In the genomic region with DNA sequence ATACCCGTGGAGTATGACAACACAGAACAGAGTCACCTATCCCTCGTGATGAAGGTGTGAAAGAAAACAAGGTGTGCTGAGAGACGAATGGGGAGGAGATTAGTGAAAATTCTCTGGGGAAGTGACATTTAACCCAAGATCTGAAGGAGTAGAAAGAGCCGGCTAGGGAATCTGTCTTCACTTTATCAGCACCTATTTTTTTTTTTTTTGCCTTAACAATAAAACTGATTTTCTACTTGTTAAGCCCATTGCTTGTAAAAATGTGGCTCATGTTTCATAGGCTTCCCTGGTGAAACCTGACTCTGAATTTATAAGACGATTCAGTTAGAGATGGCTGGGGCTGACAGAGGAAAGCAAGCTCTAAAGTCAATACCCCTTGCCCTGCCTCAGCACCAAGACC, we compare ENCODE assay signal across 27 cellular contexts.
"Had no signal": no experiment of that assay in that cellular context is flagged by ENCODE, and none has a peak within 500 bp of the region (broad histone marks: within the 10 kb centered on the region; RNA-seq: fewer than 3 reads in every experiment).

No MANE protein-coding gene starts in this region.

- H3K36me3 ChIP-seq: neural progenitor cell, ovary, right lobe of liver, sigmoid colon, stomach, thoracic aorta, thyroid gland, tibial nerve, upper lobe of left lung, vagina had no signal

- H3K4me2 ChIP-seq: neural progenitor cell had no signal

- H3K4me3 Mint-ChIP-seq: natural killer cell; nephron; neural progenitor cell; stimulated activated effector memory CD8-positive, alpha-beta T cell treated with anti-CD3 and anti-CD28 coated beads, Interleukin-12 subunit alpha, Interleukin-12 subunit beta, amount 100 ng/mL, for 72 hours; stimulated activated naive B cell treated with anti-CD40 and anti-IgM and Interleukin-4, amounts not matched to agents 10 μg/mL and 1 μg/mL and 100 μg/mL, for 72 hours; stimulated activated naive CD8-positive, alpha-beta T cell treated with anti-CD3 and anti-CD28 coated beads, Interleukin-15, Interleukin-2, amounts not matched to agents 100 ng/mL and 50 ng/mL, for 24 hours had no signal

- H3K4me1 Mint-ChIP-seq: natural killer cell; nephron; stimulated activated effector memory CD8-positive, alpha-beta T cell treated with anti-CD3 and anti-CD28 coated beads, Interleukin-12 subunit alpha, Interleukin-12 subunit beta, amount 100 ng/mL, for 72 hours; stimulated activated naive B cell treated with anti-CD40 and anti-IgM and Interleukin-4, amounts not matched to agents 10 μg/mL and 1 μg/mL and 100 μg/mL, for 72 hours had no signal

- H3K27me3 ChIP-seq: neural progenitor cell, ovary, right lobe of liver, thyroid gland, tibial nerve, upper lobe of left lung, vagina had no signal

- DNase-seq: natural killer cell; occipital lobe; ovary; posterior cingulate gyrus; psoas muscle; right cardiac atrium; right lobe of liver; sigmoid colon; small intestine; stimulated activated CD4-positive, alpha-beta T cell treated with anti-CD3 and anti-CD28 coated beads, Interleukin-15, amount 100 ng/mL, for 24 hours; stimulated activated CD4-positive, alpha-beta T cell treated with anti-CD3 and anti-CD28 coated beads, Interleukin-2, amount 100 ng/mL, for 24 hours; stimulated activated CD4-positive, alpha-beta T cell treated with anti-CD3 and anti-CD28 coated beads, Interleukin-2, amount 100 ng/mL, for 48 hours; stimulated activated CD4-positive, alpha-beta T cell treated with anti-CD3 and anti-CD28 coated beads, Interleukin-4, amount 100 ng/mL, for 24 hours; stimulated activated naive B cell treated with anti-CD40 and anti-IgM and Interleukin-4, amounts not matched to agents 10 μg/mL and 1 μg/mL and 100 μg/mL, for 72 hours; stimulated activated naive CD4-positive, alpha-beta T cell treated with Interleukin-2 at 50 U/mL for 16 hours; stomach; thyroid gland; upper lobe of left lung had no signal

- H3K27ac ChIP-seq: neural progenitor cell, ovary, parathyroid adenoma, psoas muscle, right lobe of liver, sigmoid colon, stomach, thoracic aorta, thyroid gland, tibial nerve, upper lobe of left lung, vagina had no signal

- H3K4me3 ChIP-seq: neural progenitor cell, ovary, psoas muscle, right lobe of liver, sigmoid colon, stomach, thoracic aorta, thyroid gland, tibial nerve, upper lobe of left lung, vagina had no signal

- H3K9me3 Mint-ChIP-seq: natural killer cell; nephron; neural progenitor cell; stimulated activated naive CD8-positive, alpha-beta T cell treated with anti-CD3 and anti-CD28 coated beads, Interleukin-15, Interleukin-2, amounts not matched to agents 100 ng/mL and 50 ng/mL, for 24 hours had no signal

- H3K79me2 ChIP-seq: parathyroid adenoma had no signal

- H3K4me1 ChIP-seq: neural progenitor cell, parathyroid adenoma, psoas muscle, right lobe of liver, sigmoid colon, stomach, thyroid gland, tibial nerve, upper lobe of left lung, vagina had no signal

- ATAC-seq: natural killer cell; psoas muscle; right cardiac atrium; right lobe of liver; stimulated activated effector memory CD8-positive, alpha-beta T cell treated with anti-CD3 and anti-CD28 coated beads, Interleukin-12 subunit alpha, Interleukin-12 subunit beta, amount 100 ng/mL, for 72 hours; stimulated activated naive B cell treated with anti-CD40 and anti-IgM and Interleukin-4, amounts not matched to agents 10 μg/mL and 1 μg/mL and 100 μg/mL, for 72 hours had no signal

- H2AFZ ChIP-seq: neural progenitor cell, parathyroid adenoma had no signal

- H3K9me3 ChIP-seq: ovary, psoas muscle, right lobe of liver, sigmoid colon, thoracic aorta, thyroid gland, upper lobe of left lung, vagina had no signal

- H3K9ac ChIP-seq: neural progenitor cell, parathyroid adenoma had no signal

- H3K27ac Mint-ChIP-seq: natural killer cell; nephron; neural progenitor cell; progenitor cell of endocrine pancreas; stimulated activated effector memory CD8-positive, alpha-beta T cell treated with anti-CD3 and anti-CD28 coated beads, Interleukin-12 subunit alpha, Interleukin-12 subunit beta, amount 100 ng/mL, for 72 hours; stimulated activated naive B cell treated with anti-CD40 and anti-IgM and Interleukin-4, amounts not matched to agents 10 μg/mL and 1 μg/mL and 100 μg/mL, for 72 hours; stimulated activated naive CD8-positive, alpha-beta T cell treated with anti-CD3 and anti-CD28 coated beads, Interleukin-15, Interleukin-2, amounts not matched to agents 100 ng/mL and 50 ng/mL, for 24 hours had no signal

- H3K36me3 Mint-ChIP-seq: natural killer cell; neural progenitor cell; stimulated activated effector memory CD8-positive, alpha-beta T cell treated with anti-CD3 and anti-CD28 coated beads, Interleukin-12 subunit alpha, Interleukin-12 subunit beta, amount 100 ng/mL, for 72 hours; stimulated activated naive B cell treated with anti-CD40 and anti-IgM and Interleukin-4, amounts not matched to agents 10 μg/mL and 1 μg/mL and 100 μg/mL, for 72 hours had no signal
